21 cellular contexts compared by ENCODE assay signal in the genomic region with DNA sequence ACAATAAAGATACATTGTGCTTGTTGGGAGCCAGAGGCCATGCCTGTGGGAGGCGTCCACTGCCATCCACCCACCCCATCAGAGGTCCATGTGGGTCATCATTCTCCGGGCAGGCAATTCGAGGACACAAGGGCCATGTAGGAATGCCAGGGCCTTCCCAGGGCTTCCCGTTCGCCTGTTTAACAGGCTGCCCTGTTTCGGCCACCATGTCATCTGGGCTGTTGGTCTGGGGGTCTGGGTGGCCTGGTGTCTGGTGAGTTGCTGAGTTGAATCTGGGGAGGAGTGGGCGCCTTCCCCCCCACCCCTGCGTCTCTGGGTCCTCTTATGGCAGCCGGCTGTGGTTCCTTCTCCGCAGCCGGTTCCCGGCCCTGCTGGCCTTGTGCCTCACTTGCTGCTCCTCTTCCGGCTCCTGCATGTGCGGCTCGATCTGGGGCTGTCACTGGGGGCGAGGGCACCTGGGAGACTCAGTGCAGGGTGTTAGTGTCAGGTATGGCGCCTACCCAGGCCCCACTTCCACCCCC.
DNase-seq lines count a peak whose midpoint lies in the region; ATAC-seq and TF ChIP-seq lines count a peak whose summit lies in the region.
"Had no signal": no experiment of that assay in that cellular context is flagged by ENCODE, and none has a peak within 500 bp of the region (broad histone marks: within the 10 kb centered on the region; RNA-seq: fewer than 3 reads in every experiment).

No MANE protein-coding gene starts in this region.

- peaks cover 0 to 9% (median 0%) of the 10 kb centered on the region in 7 donors for H3K27me3 ChIP-seq in spleen (replicated peaks in 1 of 7)
- H3K27me3 ChIP-seq: BE2C, neural progenitor cell, transverse colon had no signal

- DNase-seq in activated CD4-positive, alpha-beta T cell treated with anti-CD3 and anti-CD28 coated beads for 1 hour: peak; percentile 2
- DNase-seq in activated CD4-positive, alpha-beta T cell treated with anti-CD3 and anti-CD28 coated beads for 36 hours: no peak
- DNase-seq in GM20000 (ENCODE audit: low spot score) (peak; percentile 14), iPS-NIHi11 (ENCODE audit: low spot score) (peak; percentile 15), spleen (peak; percentile 69), immature natural killer cell (no peak), mucosa of gallbladder (ENCODE audit: low spot score) (no peak), NCI-H524 treated with DMSO at 0.1 percent for 48 hours (lab: John Stamatoyannopoulos, UW) (no peak)
- DNase-seq: 8988T; BE2C; erythroblast; Kasumi-1; left lung; NCI-H1105 treated with DMSO at 0.1 percent for 48 hours; NCI-H526; stimulated activated naive CD4-positive, alpha-beta T cell had no signal

- H3K4me3 ChIP-seq in spleen: no peak overlapping the region
- H3K4me3 ChIP-seq: GM23338, left lung, neural progenitor cell, transverse colon had no signal

- POLR2A ChIA-PET in activated CD4-positive, alpha-beta T cell treated with anti-CD3 and anti-CD28 coated beads for 36 hours (lab: Charles Lee): no interaction called here

- H3K27ac ChIP-seq in spleen: no peak overlapping the region
- H3K27ac ChIP-seq: left lung, neural progenitor cell had no signal

- WGBS in spleen, 5 donors: 87 to 92% (median 89%) methylated on average over 16 to 17 of the region's 17 CpGs

- H3K4me1 Mint-ChIP-seq in activated CD4-positive, alpha-beta T cell treated with anti-CD3 and anti-CD28 coated beads for 36 hours: peaks cover 3% of the 10 kb centered on the region
- H3K4me1 Mint-ChIP-seq in immature natural killer cell: no peaks in the 10 kb centered on the region

- intact Hi-C loops in activated CD4-positive, alpha-beta T cell treated with anti-CD3 and anti-CD28 coated beads for 36 hours (cut with DNase I, micrococcal nuclease): no loop called here
- intact Hi-C loops in spleen (cut with DNase I; ENCODE audit: low total_unique reads): loop anchor here (5.0 kb wide), 2 partner anchors 144 to 194 kb away; no protein-coding TSS in a partner anchor

- CTCF ChIA-PET in activated CD4-positive, alpha-beta T cell treated with anti-CD3 and anti-CD28 coated beads for 36 hours (lab: Charles Lee): interaction anchor here (0.6 to 1.2 kb wide), 2 partner anchors 13 to 87 kb away, joined by 3 to 4 read pairs; no protein-coding TSS in a partner anchor

- no peak overlapping the region for H3K27ac Mint-ChIP-seq in activated CD4-positive, alpha-beta T cell treated with anti-CD3 and anti-CD28 coated beads for 36 hours
- no peak overlapping the region for H3K27ac Mint-ChIP-seq in immature natural killer cell
- H3K27ac Mint-ChIP-seq: GM23338; T-helper 2 cell treated with Interferon-gamma antibody and Interleukin-4, amounts not matched to agents 5 μg/mL and 100 μg/mL, for 36 hours had no signal

- H3K9me3 ChIP-seq in spleen: no peaks in the 10 kb centered on the region
- H3K9me3 ChIP-seq: BE2C, Caco-2, left lung, transverse colon had no signal

- ATAC-seq in activated CD4-positive, alpha-beta T cell treated with anti-CD3 and anti-CD28 coated beads for 36 hours: no peak
- ATAC-seq: GM23338, left lung had no signal

- H3K27me3 Mint-ChIP-seq in activated CD4-positive, alpha-beta T cell treated with anti-CD3 and anti-CD28 coated beads for 36 hours: no peaks in the 10 kb centered on the region
- H3K27me3 Mint-ChIP-seq in immature natural killer cell (ENCODE audit: low read depth in 3 of 3): peaks cover 6 to 11% (median 7%) of the 10 kb centered on the region in 3 donors

- H3K36me3 ChIP-seq in spleen: no peaks in the 10 kb centered on the region
- H3K36me3 ChIP-seq: BE2C, left lung, neural progenitor cell, transverse colon had no signal

- TF ChIP-seq POLR2A in spleen (IDR thresholded peaks at IDR 0.05): no peak

- peaks cover 6 to 29% (median 10%) of the 10 kb centered on the region in 6 donors for H3K4me1 ChIP-seq in spleen
- H3K4me1 ChIP-seq: BE2C, Caco-2, neural progenitor cell had no signal

- no peaks in the 10 kb centered on the region for H3K9me3 Mint-ChIP-seq in activated CD4-positive, alpha-beta T cell treated with anti-CD3 and anti-CD28 coated beads for 36 hours (ENCODE audit: low read depth)
- no peaks in the 10 kb centered on the region for H3K9me3 Mint-ChIP-seq in immature natural killer cell
- H3K9me3 Mint-ChIP-seq: GM23338; neural progenitor cell; T-helper 2 cell treated with Interferon-gamma antibody and Interleukin-4, amounts not matched to agents 5 μg/mL and 100 μg/mL, for 36 hours had no signal

- no peak overlapping the region for H3K4me3 Mint-ChIP-seq in activated CD4-positive, alpha-beta T cell treated with anti-CD3 and anti-CD28 coated beads for 36 hours
- H3K4me3 Mint-ChIP-seq in immature natural killer cell: no peak overlapping the region
- H3K4me3 Mint-ChIP-seq: GM23338; neural progenitor cell; T-helper 2 cell treated with Interferon-gamma antibody and Interleukin-4, amounts not matched to agents 5 μg/mL and 100 μg/mL, for 36 hours had no signal

- no peaks in the 10 kb centered on the region for H3K36me3 Mint-ChIP-seq in activated CD4-positive, alpha-beta T cell treated with anti-CD3 and anti-CD28 coated beads for 36 hours (ENCODE audit: low read depth)
- H3K36me3 Mint-ChIP-seq in immature natural killer cell: no peaks in the 10 kb centered on the region

- TF ChIP-seq CTCF in GM20000 (IDR thresholded peaks at IDR 0.05; ENCODE audit: extremely low read depth, missing control alignments) (no peak), spleen (IDR thresholded peaks at IDR 0.05 in 8 of 11, conservative IDR thresholded peaks at IDR 0.05 in 3 of 11) (no peak)

Comparison
In these comparisons a context has a peak if more than half of its experiments do, and no peak if none do; other contexts are left out.
1. DNase-seq: peak in activated CD4-positive, alpha-beta T cell treated with anti-CD3 and anti-CD28 coated beads for 1 hour (single experiment), GM20000 (single experiment), iPS-NIHi11 (single experiment) and spleen (single experiment); none in activated CD4-positive, alpha-beta T cell treated with anti-CD3 and anti-CD28 coated beads for 36 hours (single experiment), immature natural killer cell (0 of 3), mucosa of gallbladder (single experiment) and NCI-H524 treated with DMSO at 0.1 percent for 48 hours (single experiment).